ENCODE assay signal across 9 cellular contexts in the genomic region with DNA sequence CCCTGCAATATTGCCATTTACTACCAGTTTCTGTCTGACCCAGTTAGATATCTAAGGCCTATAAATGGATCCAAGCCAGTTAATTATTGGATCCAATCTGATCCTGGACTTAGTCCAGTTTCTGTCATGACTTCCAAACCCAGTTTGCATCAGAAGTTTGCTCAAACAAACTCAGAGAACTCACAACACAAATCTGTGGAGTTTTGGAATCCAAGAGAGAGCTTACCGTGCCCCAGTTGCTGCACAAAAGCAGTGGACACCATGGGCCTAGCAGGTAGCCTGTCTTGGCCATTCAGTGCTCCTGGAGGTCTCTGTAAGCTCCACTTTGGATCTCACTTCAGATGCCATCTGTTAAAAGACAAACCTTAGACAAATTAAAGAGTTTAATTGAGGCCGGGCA.
"Had no signal": no experiment of that assay in that cellular context is flagged by ENCODE, and none has a peak within 500 bp of the region (broad histone marks: within the 10 kb centered on the region; RNA-seq: fewer than 3 reads in every experiment).

No MANE protein-coding gene starts in this region.

- H3K4me3 Mint-ChIP-seq: HFFc6, IgD-negative memory B cell had no signal

- FAIRE-seq: HTR-8/SVneo had no signal

- H3K27ac ChIP-seq: GM23248 had no signal

- H3K27ac Mint-ChIP-seq: HFFc6, IgD-negative memory B cell had no signal

- H3K36me3 ChIP-seq: HAP-1 had no signal

- H3K27me3 Mint-ChIP-seq: IgD-negative memory B cell had no signal

- H2AFZ ChIP-seq: GM23248 had no signal

- H3K4me3 ChIP-seq: GM23248, HAP-1 had no signal

- ATAC-seq: HCT116 had no signal

- DNase-seq: GM23248, GOT3, H7, HFFc6, KBM-7 had no signal

- H3K9ac ChIP-seq: GM23248 had no signal

- H3K4me1 Mint-ChIP-seq: IgD-negative memory B cell had no signal
